15 cellular contexts compared by ENCODE assay signal in genomic region chr15:67880651-67881182, GRCh38. TPM values are rescaled to one million over a fixed set of nuclear protein-coding genes. Genes with fewer than 3 reads are reported as not detected.
A peak's percentile ranks its signal among the peaks of the same experiment; 100 is the strongest.
DNase-seq lines count a peak whose midpoint lies in the region; ATAC-seq, FAIRE-seq and TF ChIP-seq lines count a peak whose summit lies in the region.
"Had no signal": no experiment of that assay in that cellular context is flagged by ENCODE, and none has a peak within 500 bp of the region (broad histone marks: within the 10 kb centered on the region; RNA-seq: fewer than 3 reads in every experiment).

No MANE protein-coding gene starts in this region.

- peaks cover 47% of the 10 kb centered on the region for H3K4me1 ChIP-seq in A549
- peaks cover 4% of the 10 kb centered on the region for H3K4me1 ChIP-seq in mesendoderm (ENCODE audit: control insufficient read depth, low read depth, low read length)

- FAIRE-seq in A549 (lab: Jason Lieb, UNC): no peak

- no peaks in the 10 kb centered on the region for H3K79me1 ChIP-seq in mesendoderm (ENCODE audit: low read length)

- no peaks in the 10 kb centered on the region for H3K36me3 ChIP-seq in mesendoderm (ENCODE audit: control insufficient read depth, insufficient read depth, low read length)

- peak in 1 of 2 experiments; percentile 30 for DNase-seq in A549 (ENCODE audit: low read depth in 1 of 2, low spot score in 1 of 2)
- peak; percentile 24 for DNase-seq in KG1 (lab: John Stamatoyannopoulos, UW)
- DNase-seq in SKM-1 treated with dmso at 0.1 percent for 144 hours (lab: John Stamatoyannopoulos, UW; ENCODE audit: unreplicated experiment): peak; percentile 95
- DNase-seq in globus pallidus (ENCODE audit: low spot score): peak; percentile 31
- DNase-seq in NK-92 (lab: John Stamatoyannopoulos, UW; ENCODE audit: unreplicated experiment): no peak
- DNase-seq in mesendoderm: no peak
- DNase-seq: activated CD4-positive, alpha-beta T cell treated with anti-CD3 and anti-CD28 coated beads for 36 hours; activated gamma-delta T cell; NCI-H1417; SHP77; testis had no signal

- H4K8ac ChIP-seq in mesendoderm (ENCODE audit: low read depth, low read length): no peak overlapping the region

- H3K27ac ChIP-seq in A549: peak overlapping the region; percentile 84 to 93; a peak in 5 of 6 replicates
- H3K27ac ChIP-seq in mesendoderm (ENCODE audit: low read depth, low read length): no peak overlapping the region
- H3K27ac ChIP-seq: testis had no signal

- H3K4me3 ChIP-seq in A549: no peak overlapping the region
- no peak overlapping the region for H3K4me3 ChIP-seq in mesendoderm (ENCODE audit: low read length)
- H3K4me3 ChIP-seq: testis had no signal

- TF ChIP-seq CTCF in A549 (IDR thresholded peaks at IDR 0.05): no peak

- CTCF ChIA-PET in A549 (lab: Yijun Ruan, JAX): interaction anchor here (9.4 kb wide), 1 partner anchor 18 kb away, joined by 76 read pairs; no protein-coding TSS in a partner anchor

- H3K18ac ChIP-seq in mesendoderm (ENCODE audit: low read length): no peak overlapping the region

- H3K4me2 ChIP-seq in A549: peak overlapping the region; percentile 11; the same call in 1 of the 3 replicates
- no peak overlapping the region for H3K4me2 ChIP-seq in mesendoderm (ENCODE audit: low read length)

- no peak overlapping the region for H3K4ac ChIP-seq in mesendoderm (ENCODE audit: low read depth, low read length)

- no peaks in the 10 kb centered on the region for H3K27me3 ChIP-seq in mesendoderm (ENCODE audit: insufficient read depth, low read length, poor library complexity)
- H3K27me3 ChIP-seq: testis had no signal

- H3K79me2 ChIP-seq in mesendoderm (ENCODE audit: control insufficient read depth, insufficient read depth, low read length): no peaks in the 10 kb centered on the region

- H2BK120ac ChIP-seq in mesendoderm (ENCODE audit: low read depth, low read length): no peak overlapping the region

- no peak overlapping the region for H3K4me3 Mint-ChIP-seq in stimulated activated memory B cell treated with anti-CD40 and anti-IgM and Interleukin-4, amounts not matched to agents 10 μg/mL and 1 μg/mL and 100 μg/mL, for 72 hours
- H3K4me3 Mint-ChIP-seq: activated CD4-positive, alpha-beta T cell treated with anti-CD3 and anti-CD28 coated beads for 36 hours had no signal

- TF ChIP-seq EP300 in A549 (IDR thresholded peaks at IDR 0.05): no peak

- H3K27ac Mint-ChIP-seq in stimulated activated memory B cell treated with anti-CD40 and anti-IgM and Interleukin-4, amounts not matched to agents 10 μg/mL and 1 μg/mL and 100 μg/mL, for 72 hours: no peak overlapping the region
- H3K27ac Mint-ChIP-seq: activated CD4-positive, alpha-beta T cell treated with anti-CD3 and anti-CD28 coated beads for 36 hours; progenitor cell of endocrine pancreas had no signal

- no peaks in the 10 kb centered on the region for H3K9me3 ChIP-seq in A549
- H3K9me3 ChIP-seq: testis had no signal

- H3K56ac ChIP-seq in mesendoderm (ENCODE audit: low read length): no peak overlapping the region

- H4K5ac ChIP-seq in mesendoderm (ENCODE audit: low read length): no peak overlapping the region

- no peak overlapping the region for H2BK15ac ChIP-seq in mesendoderm (replicated peaks; ENCODE audit: low read depth)

- 69% methylated on average over 3 of the region's 3 CpGs for WGBS in A549 (ENCODE audit: missing lambda C conversion rate)
- no CpG with 5 or more reads among the region's 3 CpGs for WGBS in mesendoderm (ENCODE audit: extremely low coverage, insufficient coverage, low lambda C conversion rate)

- H2BK5ac ChIP-seq in mesendoderm (ENCODE audit: low read length): no peak overlapping the region

- TF ChIP-seq RAD21 in A549 (conservative IDR thresholded peaks at IDR 0.05 in 1 of 2, IDR thresholded peaks at IDR 0.05 in 1 of 2): no peak

- no peak for TF ChIP-seq POLR2A in A549 (IDR thresholded peaks at IDR 0.05; ENCODE audit: low read length)

- H3K9me3 Mint-ChIP-seq in stimulated activated memory B cell treated with anti-CD40 and anti-IgM and Interleukin-4, amounts not matched to agents 10 μg/mL and 1 μg/mL and 100 μg/mL, for 72 hours: peaks cover 2% of the 10 kb centered on the region

- peaks cover 18% of the 10 kb centered on the region for H3K4me1 Mint-ChIP-seq in stimulated activated memory B cell treated with anti-CD40 and anti-IgM and Interleukin-4, amounts not matched to agents 10 μg/mL and 1 μg/mL and 100 μg/mL, for 72 hours

- ATAC-seq in A549: no peak
- no peak for ATAC-seq in stimulated activated memory B cell treated with anti-CD40 and anti-IgM and Interleukin-4, amounts not matched to agents 10 μg/mL and 1 μg/mL and 100 μg/mL, for 72 hours
- no peak for ATAC-seq in GM21529 (IDR thresholded peaks at IDR 0.05; ENCODE audit: unreplicated experiment)
- ATAC-seq: activated CD4-positive, alpha-beta T cell treated with anti-CD3 and anti-CD28 coated beads for 36 hours had no signal

- H3K27me3 Mint-ChIP-seq in stimulated activated memory B cell treated with anti-CD40 and anti-IgM and Interleukin-4, amounts not matched to agents 10 μg/mL and 1 μg/mL and 100 μg/mL, for 72 hours: peaks cover 19% of the 10 kb centered on the region

- POLR2A ChIA-PET in A549 (lab: Yijun Ruan, JAX): interaction anchor here (1.0 kb wide), 1 partner anchor 34 kb away, joined by 3 read pairs; no protein-coding TSS in a partner anchor

- H2AK5ac ChIP-seq in mesendoderm (ENCODE audit: low read length): no peak overlapping the region

- H3K23ac ChIP-seq in mesendoderm (ENCODE audit: low read length): no peak overlapping the region

- H3K36me3 Mint-ChIP-seq in stimulated activated memory B cell treated with anti-CD40 and anti-IgM and Interleukin-4, amounts not matched to agents 10 μg/mL and 1 μg/mL and 100 μg/mL, for 72 hours: no peaks in the 10 kb centered on the region

- no peak overlapping the region for H3K9ac ChIP-seq in mesendoderm (ENCODE audit: low read length)

TF ChIP-seq in A549, 52 proteins besides CTCF, POLR2A, EP300 and RAD21:
- no peak for TF ChIP-seq RNF2 (IDR thresholded peaks at IDR 0.05; ENCODE audit: borderline replicate concordance, low read depth)
- TF ChIP-seq BHLHE40 (IDR thresholded peaks at IDR 0.05; ENCODE audit: low read depth, low read length): 0 out of 2 replicates have a peak, but pooled peaks have one; percentile 5

RNA-seq across cellular contexts. Expression of gene RNU6-1, which starts 40.9 kb away (rescaled TPM):
- polyA plus RNA-seq in A549 (2011; rRNA removed) (not detected in 2 replicates), A549 (2017; fragmentation: RNase III; extraction: RNeasy Plus Mini Kit Qiagen cat#74134 plus additional on column Dnase treatment) (not detected in 3 replicates)
- not detected in 2 replicates for polyA plus RNA-seq in A549 (2012; cell fraction: cytosol; rRNA removed)
- not detected in 2 replicates for polyA plus RNA-seq in A549 (2012; cell fraction: nucleus; rRNA removed)
- polyA minus RNA-seq in A549 (2011; rRNA and poly(A)+ RNA removed): under 0.01 TPM in 1 of 2 replicates, not detected in the other
- polyA plus RNA-seq in mesendoderm (2013, experiment 1 of 2): not detected
- polyA plus RNA-seq in mesendoderm (2013, experiment 2 of 2): not detected
- polyA plus RNA-seq: BJ had no signal

RNA-seq across cellular contexts. Expression of gene SKOR1, which starts 55.4 kb away (rescaled TPM):
- polyA plus RNA-seq in A549 (2011; rRNA removed) (0.03 TPM in 2 replicates), A549 (2017; fragmentation: RNase III; extraction: RNeasy Plus Mini Kit Qiagen cat#74134 plus additional on column Dnase treatment) (0.04 to 0.11 TPM (median 0.05 TPM) in 3 replicates)
- 0.01 and 0.06 TPM in 2 replicates for polyA plus RNA-seq in A549 (2012; cell fraction: cytosol; rRNA removed)
- polyA plus RNA-seq in A549 (2012; cell fraction: nucleus; rRNA removed): 0.19 and 0.28 TPM in 2 replicates
- polyA minus RNA-seq in A549 (2011; rRNA and poly(A)+ RNA removed): 0.10 and 0.12 TPM in 2 replicates
- 0.07 TPM for polyA plus RNA-seq in mesendoderm (2013, experiment 1 of 2)
- 0.08 TPM for polyA plus RNA-seq in mesendoderm (2013, experiment 2 of 2)

Comparison
In these comparisons a context has a peak if more than half of its experiments do, and no peak if none do; other contexts are left out.
1. DNase-seq: peak in KG1 (single experiment), SKM-1 treated with dmso at 0.1 percent for 144 hours (single experiment) and globus pallidus (single experiment); none in NK-92 (single experiment) and mesendoderm (single experiment).